In genomic region chr17:50531428-50532025, GRCh38 we compare ENCODE assay signal across 2 cellular contexts.
A peak's percentile ranks its signal among the peaks of the same experiment; 100 is the strongest.
TF ChIP-seq lines count a peak whose summit lies in the region.

No MANE protein-coding gene starts in this region.

TF ChIP-seq in Ishikawa, 13 proteins besides CTCF, POLR2A, EP300 and RAD21:
- TF ChIP-seq YY1 (IDR thresholded peaks at IDR 0.05; ENCODE audit: low read depth) (no peak), USF1 (IDR thresholded peaks at IDR 0.05) (peak; percentile 46)
TF ChIP-seq in Ishikawa: peak in this region for 1.

TF ChIP-seq in H1, 55 proteins besides CTCF, POLR2A, EP300 and RAD21:
- no peak for TF ChIP-seq RFX5 (IDR thresholded peaks at IDR 0.05; ENCODE audit: borderline replicate concordance, low read depth, low read length)
- TF ChIP-seq CHD2 (IDR thresholded peaks at IDR 0.05; ENCODE audit: low read length) = no peak
- TF ChIP-seq POU5F1 (IDR thresholded peaks at IDR 0.05; ENCODE audit: low read depth, low read length) = no peak
- no peak for TF ChIP-seq TEAD4 (IDR thresholded peaks at IDR 0.05; ENCODE audit: low read depth, low read length)
- no peak for TF ChIP-seq JUN (IDR thresholded peaks at IDR 0.05; ENCODE audit: low read depth, low read length)
- no peak for TF ChIP-seq ATF3 (IDR thresholded peaks at IDR 0.05; ENCODE audit: insufficient read depth, low read depth, low read length)
- TF ChIP-seq CTBP2 (IDR thresholded peaks at IDR 0.05; ENCODE audit: borderline replicate concordance, insufficient read depth, insufficient read length, low read length) = no peak
- TF ChIP-seq KDM1A (IDR thresholded peaks at IDR 0.05; ENCODE audit: borderline replicate concordance, low read length) = no peak
- TF ChIP-seq SP1 (IDR thresholded peaks at IDR 0.05; ENCODE audit: low read depth, low read length) = no peak
- TF ChIP-seq RXRA (IDR thresholded peaks at IDR 0.05; ENCODE audit: insufficient read depth, low read depth, low read length) = no peak
- TF ChIP-seq SP2 (IDR thresholded peaks at IDR 0.05; ENCODE audit: low read length) = no peak
- TF ChIP-seq RNF2 (IDR thresholded peaks at IDR 0.05; ENCODE audit: borderline replicate concordance, low read depth, low read length, missing control alignments, poor library complexity, severe bottlenecking) = no peak
- no peak for TF ChIP-seq NANOG (IDR thresholded peaks at IDR 0.05; ENCODE audit: insufficient read depth, low read depth, low read length, poor library complexity, severe bottlenecking)
- no peak for TF ChIP-seq RBBP5 (IDR thresholded peaks at IDR 0.05; ENCODE audit: borderline replicate concordance, low read depth, low read length)
- no peak for TF ChIP-seq YY1 (IDR thresholded peaks at IDR 0.05; ENCODE audit: low read depth, low read length)
- no peak for TF ChIP-seq KDM4A (IDR thresholded peaks at IDR 0.05; ENCODE audit: low read depth, low read length, severe bottlenecking)
